1 cellular context compared by ENCODE assay signal in the genomic region with DNA sequence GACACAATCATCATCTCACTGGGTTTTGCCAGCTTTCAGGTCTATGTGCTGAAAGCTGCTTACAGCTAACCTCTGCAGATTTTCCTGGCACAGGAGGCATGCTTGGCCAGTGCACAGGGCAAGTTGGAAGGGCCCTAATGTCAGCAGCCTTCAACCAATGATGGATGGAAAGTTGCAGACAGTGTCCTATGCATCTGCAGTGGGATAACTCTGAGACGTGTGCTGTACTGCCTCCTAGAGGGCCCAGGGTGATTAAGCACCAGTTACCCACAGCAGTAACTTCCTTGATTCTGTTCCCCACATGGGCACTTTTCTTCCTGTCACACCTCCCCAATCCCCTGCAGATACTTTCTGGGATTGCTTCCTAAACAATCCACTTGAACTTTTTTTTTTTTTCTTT.
TF ChIP-seq lines count a peak whose summit lies in the region.

No MANE protein-coding gene starts in this region.

TF ChIP-seq in SK-N-SH treated with all-trans-retinoic acid at 6 μM for 48 hours, 23 proteins besides CTCF, POLR2A, EP300 and RAD21 (continued from another document):
- TF ChIP-seq, protein P1, sequence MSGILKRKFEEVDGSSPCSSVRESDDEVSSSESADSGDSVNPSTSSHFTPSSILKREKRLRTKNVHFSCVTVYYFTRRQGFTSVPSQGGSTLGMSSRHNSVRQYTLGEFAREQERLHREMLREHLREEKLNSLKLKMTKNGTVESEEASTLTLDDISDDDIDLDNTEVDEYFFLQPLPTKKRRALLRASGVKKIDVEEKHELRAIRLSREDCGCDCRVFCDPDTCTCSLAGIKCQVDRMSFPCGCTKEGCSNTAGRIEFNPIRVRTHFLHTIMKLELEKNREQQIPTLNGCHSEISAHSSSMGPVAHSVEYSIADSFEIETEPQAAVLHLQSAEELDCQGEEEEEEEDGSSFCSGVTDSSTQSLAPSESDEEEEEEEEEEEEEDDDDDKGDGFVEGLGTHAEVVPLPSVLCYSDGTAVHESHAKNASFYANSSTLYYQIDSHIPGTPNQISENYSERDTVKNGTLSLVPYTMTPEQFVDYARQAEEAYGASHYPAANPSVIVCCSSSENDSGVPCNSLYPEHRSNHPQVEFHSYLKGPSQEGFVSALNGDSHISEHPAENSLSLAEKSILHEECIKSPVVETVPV (CRISPR knock-in tag; IDR thresholded peaks at IDR 0.05) = no peak
- no peak for TF ChIP-seq OSR1 (CRISPR knock-in tag; IDR thresholded peaks at IDR 0.05)
- TF ChIP-seq PPARA (CRISPR knock-in tag; IDR thresholded peaks at IDR 0.05; ENCODE audit: borderline replicate concordance) = no peak
- TF ChIP-seq ZFP3 (CRISPR knock-in tag; IDR thresholded peaks at IDR 0.05) = no peak
- TF ChIP-seq ARNTL (CRISPR knock-in tag; IDR thresholded peaks at IDR 0.05; ENCODE audit: borderline replicate concordance, low read depth) = no peak
- TF ChIP-seq BACH2 (CRISPR knock-in tag; IDR thresholded peaks at IDR 0.05; ENCODE audit: borderline replicate concordance) = no peak
- TF ChIP-seq ESRRG (CRISPR knock-in tag; IDR thresholded peaks at IDR 0.05) = no peak
